Comparison of ENCODE assay signal across 8 cellular contexts in genomic region chrX:43654431-43655150, GRCh38. TPM values are rescaled to one million over a fixed set of nuclear protein-coding genes. Genes with fewer than 3 reads are reported as not detected.
DNase-seq lines count a peak whose midpoint lies in the region; ATAC-seq and TF ChIP-seq lines count a peak whose summit lies in the region.

No MANE protein-coding gene starts in this region.

- H3K4me1 ChIP-seq in BLaER1 (no peaks in the 10 kb centered on the region), duodenal mucosa (ENCODE audit: control insufficient read depth in 1 of 2, insufficient read depth in 2 of 2, low read length in 2 of 2) (no peaks in the 10 kb centered on the region)

- POLR2A ChIA-PET in activated CD8-positive, alpha-beta T cell treated with anti-CD3 and anti-CD28 coated beads, Interleukin-2, amount 10 ng/mL, durations not matched to agents 7 days and 5 days (lab: Charles Lee) = no interaction called here

- TF ChIP-seq POLR2A in lower leg skin (IDR thresholded peaks at IDR 0.05) = peak in 1 of 2 donors; percentile 16

- H3K36me3 ChIP-seq in BLaER1 (no peaks in the 10 kb centered on the region), duodenal mucosa (ENCODE audit: control insufficient read depth in 1 of 2, insufficient read depth in 2 of 2, low read length in 2 of 2) (no peaks in the 10 kb centered on the region)

- CTCF ChIA-PET in activated CD8-positive, alpha-beta T cell treated with anti-CD3 and anti-CD28 coated beads, Interleukin-2, amount 10 ng/mL, durations not matched to agents 7 days and 5 days (lab: Charles Lee) = no interaction called here

- H3K36me3 Mint-ChIP-seq in activated CD8-positive, alpha-beta T cell treated with anti-CD3 and anti-CD28 coated beads, Interleukin-2, amount 10 ng/mL, durations not matched to agents 7 days and 5 days (ENCODE audit: low read depth) = no peaks in the 10 kb centered on the region

- WGBS in lower leg skin, 2 donors = 0 to 45% methylated on average over 2 to 33 of the region's 57 CpGs

- peak; percentile 95 for ATAC-seq in GM19395 (IDR thresholded peaks at IDR 0.05; ENCODE audit: unreplicated experiment)
- peak; percentile 97 for ATAC-seq in HG03521 (IDR thresholded peaks at IDR 0.05; ENCODE audit: unreplicated experiment)
- peak; percentile 99 for ATAC-seq in activated CD8-positive, alpha-beta T cell treated with anti-CD3 and anti-CD28 coated beads, Interleukin-2, amount 10 ng/mL, durations not matched to agents 7 days and 5 days

- H3K27ac ChIP-seq in BLaER1 = peak overlapping the region; percentile 95
- peak overlapping the region; percentile 89 for H3K27ac ChIP-seq in duodenal mucosa (ENCODE audit: low read depth, low read length)

- H3K4me3 ChIP-seq in BLaER1 (peak overlapping the region; percentile 64), duodenal mucosa (ENCODE audit: low read depth in 1 of 2, low read length in 2 of 2) (peak overlapping the region; percentile 75 to 76), lower leg skin (ENCODE audit: low read depth, poor library complexity, severe bottlenecking) (peak overlapping the region; percentile 45)

- H3K27ac Mint-ChIP-seq in activated CD8-positive, alpha-beta T cell treated with anti-CD3 and anti-CD28 coated beads, Interleukin-2, amount 10 ng/mL, durations not matched to agents 7 days and 5 days = peak overlapping the region; percentile 100

- no peak for TF ChIP-seq CTCF in lower leg skin (IDR thresholded peaks at IDR 0.05)

- intact Hi-C loops in lower leg skin (cut with DNase I; ENCODE audit: low total_unique reads) = loop anchor here (10.0 kb wide), 1 partner anchor 70 kb away; no protein-coding TSS in a partner anchor

- no peaks in the 10 kb centered on the region for H4K20me1 ChIP-seq in BLaER1

- H3K9ac ChIP-seq in BLaER1 (peak overlapping the region; percentile 91), duodenal mucosa (ENCODE audit: low read depth in 1 of 2, low read length in 2 of 2) (peak overlapping the region; percentile 77 to 86)

- peak; percentile 79 for DNase-seq in NCI-H774 (lab: John Stamatoyannopoulos, UW)
- DNase-seq in activated CD8-positive, alpha-beta T cell treated with anti-CD3 and anti-CD28 coated beads, Interleukin-2, amount 10 ng/mL, durations not matched to agents 7 days and 5 days = peak; percentile 85
- DNase-seq in lower leg skin (ENCODE audit: low spot score in 2 of 2) = peak; percentile 90 to 97
- DNase-seq in stimulated activated CD4-positive, alpha-beta T cell treated with anti-CD3 and anti-CD28 coated beads, Interleukin-4, amount 100 ng/mL, for 4 hours = peak; percentile 77 to 82

- H3K4me1 Mint-ChIP-seq in activated CD8-positive, alpha-beta T cell treated with anti-CD3 and anti-CD28 coated beads, Interleukin-2, amount 10 ng/mL, durations not matched to agents 7 days and 5 days (ENCODE audit: low read depth) = peaks cover 8% of the 10 kb centered on the region

- peaks cover 39% of the 10 kb centered on the region for H3K27me3 ChIP-seq in BLaER1
- H3K27me3 ChIP-seq in duodenal mucosa (ENCODE audit: control insufficient read depth in 1 of 2, insufficient read depth in 2 of 2, low read length in 2 of 2) = no peaks in the 10 kb centered on the region

- H3K27me3 Mint-ChIP-seq in activated CD8-positive, alpha-beta T cell treated with anti-CD3 and anti-CD28 coated beads, Interleukin-2, amount 10 ng/mL, durations not matched to agents 7 days and 5 days (ENCODE audit: low read depth) = peaks cover 13% of the 10 kb centered on the region

- no peaks in the 10 kb centered on the region for H3K9me3 Mint-ChIP-seq in activated CD8-positive, alpha-beta T cell treated with anti-CD3 and anti-CD28 coated beads, Interleukin-2, amount 10 ng/mL, durations not matched to agents 7 days and 5 days (ENCODE audit: insufficient read depth)

- H3K9me3 ChIP-seq in BLaER1 (peaks cover 20% of the 10 kb centered on the region), duodenal mucosa (ENCODE audit: control insufficient read depth in 1 of 2, low read length in 2 of 2) (no peaks in the 10 kb centered on the region)

- H3K4me2 ChIP-seq in BLaER1 = peak overlapping the region; percentile 59

- peak overlapping the region; percentile 83 for H3K4me3 Mint-ChIP-seq in activated CD8-positive, alpha-beta T cell treated with anti-CD3 and anti-CD28 coated beads, Interleukin-2, amount 10 ng/mL, durations not matched to agents 7 days and 5 days

RNA-seq across cellular contexts. Expression of gene MAOA, which starts 1.5 kb away (rescaled TPM):
- not detected for total RNA-seq in activated CD8-positive, alpha-beta T cell treated with anti-CD3 and anti-CD28 coated beads, Interleukin-2, amount 10 ng/mL, durations not matched to agents 7 days and 5 days
- total RNA-seq in lower leg skin = 100 to 1,000 TPM; 155 to 184 (median 166) TPM

Comparison
In these comparisons a context has a peak if more than half of its experiments do, and no peak if none do; other contexts are left out.
1. Peak in every context shown above with its lines: DNase-seq, ATAC-seq, H3K4me3 ChIP-seq and H3K27ac ChIP-seq.
2. RNA of gene MAOA, which starts 1.5 kb away (total RNA-seq): 155 to 184 TPM in lower leg skin; not detected in activated CD8-positive, alpha-beta T cell treated with anti-CD3 and anti-CD28 coated beads, Interleukin-2, amount 10 ng/mL, durations not matched to agents 7 days and 5 days; every median in the first group is over 100 times any median in the second.